ENCODE assay signal across 8 cellular contexts in genomic region chr3:157160652-157161480, GRCh38. TPM values are rescaled to one million over a fixed set of nuclear protein-coding genes. Genes with fewer than 3 reads are reported as not detected.
DNase-seq lines count a peak whose midpoint lies in the region; ATAC-seq, FAIRE-seq and TF ChIP-seq lines count a peak whose summit lies in the region.

No MANE protein-coding gene starts in this region.

- WGBS in GM12878 (ENCODE audit: insufficient coverage, insufficient replicate concordance, low lambda C conversion rate, missing lambda C conversion rate) = 2% methylated on average over 22 of the region's 22 CpGs

- peaks cover 46% of the 10 kb centered on the region for H3K79me2 ChIP-seq in GM23338 (replicated peaks; ENCODE audit: insufficient read depth)
- H3K79me2 ChIP-seq in GM12878 (ENCODE audit: control insufficient read depth, insufficient read depth, low read length) = peaks cover 53% of the 10 kb centered on the region

- intact Hi-C loops in GM12878 (cut with micrococcal nuclease; ENCODE audit: unreplicated experiment) = loop anchor here (1.0 to 10.0 kb wide), 3 partner anchors 14 to 1286 kb away; partner anchors contain the start of gene GMPS

- POLR2A ChIA-PET in GM12878 (lab: Charles Lee) = interaction anchor here (0.6 to 5.0 kb wide), 14 partner anchors 8 to 606 kb away, joined by 3 to 147 read pairs (median 4); partner anchors contain the start of gene SSR3

- TF ChIP-seq RAD21 in GM12878 (IDR thresholded peaks at IDR 0.05; ENCODE audit: insufficient read depth, low read depth, low read length) = no peak

- RAD21 ChIA-PET in GM12878 (lab: Charles Lee; ENCODE audit: unreplicated experiment) = interaction anchor here (1.0 to 3.4 kb wide), 8 partner anchors 11 to 611 kb away, joined by 3 to 81 read pairs (median 5); no protein-coding TSS in a partner anchor

- ATAC-seq in GM23338 (peak; percentile 34), GM12878 (peak; percentile 58)

- in situ Hi-C loops in SK-MEL-5 (cut with HindIII; ENCODE audit: low pct_unique_long_range_greater_than_20kb, low sequenced_read_pairs) = no loop called here
- in situ Hi-C loops in GM12878 (cut with MboI) = no loop called here

- H3K36me3 Mint-ChIP-seq in GM23338 (ENCODE audit: low read depth) = peaks cover 38% of the 10 kb centered on the region

- H3K27ac ChIP-seq in GM23338 (ENCODE audit: low read depth) (peak overlapping the region; percentile 98), GM12878 (ENCODE audit: control insufficient read depth, insufficient read depth) (peak overlapping the region; percentile 99), iPS-18a (ENCODE audit: low read length) (peak overlapping the region; percentile 92)

- H3K4me2 ChIP-seq in GM23338 = peak overlapping the region; percentile 92
- H3K4me2 ChIP-seq in GM12878 (ENCODE audit: control insufficient read depth, insufficient read depth) = peak overlapping the region; percentile 89
- peak overlapping the region; percentile 98 for H3K4me2 ChIP-seq in skeletal muscle satellite cell (ENCODE audit: low read length)

- SMC1A ChIA-PET in GM12878 (lab: Charles Lee; ENCODE audit: uncharacterized antibody, unreplicated experiment) = interaction anchor here (0.6 to 6.0 kb wide), 5 partner anchors 8 to 337 kb away, joined by 3 to 118 read pairs (median 5); no protein-coding TSS in a partner anchor

- H3K9me3 ChIP-seq in GM12878 (replicated peaks; ENCODE audit: control insufficient read depth, insufficient read depth, low read length) = no peaks in the 10 kb centered on the region
- no peaks in the 10 kb centered on the region for H3K9me3 ChIP-seq in iPS-18a (ENCODE audit: control insufficient read depth, low read depth, low read length)
- H3K9me3 ChIP-seq in skeletal muscle satellite cell (replicated peaks; ENCODE audit: low read length) = no peaks in the 10 kb centered on the region

- FAIRE-seq in GM12878 (lab: Jason Lieb, UNC) = peak; percentile 47

- peaks cover 36% of the 10 kb centered on the region for H3K4me1 Mint-ChIP-seq in GM23338

- H3K4me1 ChIP-seq in GM23338 (ENCODE audit: insufficient read depth) = peaks cover 33% of the 10 kb centered on the region
- H3K4me1 ChIP-seq in GM12878 (ENCODE audit: control insufficient read depth, insufficient read depth, low read length) = peaks cover 11% of the 10 kb centered on the region; the same call in 1 of the 2 replicates
- peaks cover 15% of the 10 kb centered on the region for H3K4me1 ChIP-seq in iPS-18a (ENCODE audit: control insufficient read depth, low read depth, low read length)
- H3K4me1 ChIP-seq in skeletal muscle satellite cell (ENCODE audit: control insufficient read depth, insufficient read depth, low read length) = peaks cover 39% of the 10 kb centered on the region

- TF ChIP-seq CTCF in GM23338 (conservative IDR thresholded peaks at IDR 0.05; ENCODE audit: low read depth in 2 of 2) = no peak
- TF ChIP-seq CTCF in GM12878 (IDR thresholded peaks at IDR 0.05 in 2 of 3, conservative IDR thresholded peaks at IDR 0.05 in 1 of 3; ENCODE audit: control insufficient read depth in 2 of 3, extremely low read depth in 1 of 3, insufficient read depth in 1 of 3, low read depth in 3 of 3, low read length in 3 of 3) = no peak

- H2AFZ ChIP-seq in GM23338 (peak overlapping the region; percentile 98), GM12878 (ENCODE audit: control insufficient read depth, low read depth, low read length) (peak overlapping the region; percentile 74)

- peak; percentile 25 to 51; a peak in 2 of 4 replicates for TF ChIP-seq EP300 in GM12878 (IDR thresholded peaks at IDR 0.05; ENCODE audit: borderline replicate concordance in 1 of 2, control insufficient read depth in 1 of 2, low read depth in 2 of 2, low read length in 2 of 2)

- H3K9me2 ChIP-seq in GM23338 (ENCODE audit: insufficient read depth) = no peaks in the 10 kb centered on the region

- peak; percentile 84 for DNase-seq in GM04504 (ENCODE audit: low read depth)
- DNase-seq in GM23338 (ENCODE audit: low spot score) = peak; percentile 64
- DNase-seq in KG1 (lab: John Stamatoyannopoulos, UW) = peak; percentile 76
- DNase-seq in SK-MEL-5 (ENCODE audit: low read depth, low spot score) = peak; percentile 67
- DNase-seq in GM12878 (ENCODE audit: low read depth, low spot score) = no peak
- no peak for DNase-seq in NCI-H187 (lab: John Stamatoyannopoulos, UW)

- H3K4me3 Mint-ChIP-seq in GM23338 = peak overlapping the region; percentile 99

- H3K27me3 Mint-ChIP-seq in GM23338 (ENCODE audit: insufficient read depth, low read depth, poor library complexity) = peaks cover 13% of the 10 kb centered on the region

- H3F3A ChIP-seq in GM23338 (replicated peaks; ENCODE audit: low read depth) = no peaks in the 10 kb centered on the region

- BruUV-seq in GM12878 (replicated peaks; lab: Mats Ljungman, UMichigan) = TSS peak; percentile 97

- TF ChIP-seq POLR2A in GM12878 (IDR thresholded peaks at IDR 0.05; ENCODE audit: low read depth, low read length) = no peak

- CTCF ChIA-PET in GM12878 (lab: Yijun Ruan, JAX) = interaction anchor here (0.6 to 6.1 kb wide), 7 partner anchors 8 to 332 kb away, joined by 3 to 104 read pairs (median 6); no protein-coding TSS in a partner anchor

- peak overlapping the region; percentile 98 for H3K27ac Mint-ChIP-seq in GM23338

- peak overlapping the region; percentile 71 for H3K4me3 ChIP-seq in GM23338
- peak overlapping the region; percentile 72 for H3K4me3 ChIP-seq in GM12878
- peak overlapping the region; percentile 84 for H3K4me3 ChIP-seq in iPS-18a (ENCODE audit: low read length)
- H3K4me3 ChIP-seq in skeletal muscle satellite cell (ENCODE audit: low read length) = peak overlapping the region; percentile 94

- H3K9ac ChIP-seq in GM12878 (ENCODE audit: control insufficient read depth, insufficient read depth, low read length) (peak overlapping the region; percentile 98), iPS-18a (ENCODE audit: low read length) (peak overlapping the region; percentile 99), skeletal muscle satellite cell (ENCODE audit: low read depth, low read length) (peak overlapping the region; percentile 99)

- H3K9me3 Mint-ChIP-seq in GM23338 = no peaks in the 10 kb centered on the region

- no peaks in the 10 kb centered on the region for H3K27me3 ChIP-seq in GM23338 (ENCODE audit: insufficient read depth)
- H3K27me3 ChIP-seq in GM12878 (replicated peaks in 1 of 2; ENCODE audit: control insufficient read depth in 2 of 2, insufficient read depth in 2 of 2, low read length in 1 of 2) = no peaks in the 10 kb centered on the region
- no peaks in the 10 kb centered on the region for H3K27me3 ChIP-seq in iPS-18a (ENCODE audit: control insufficient read depth, insufficient read depth, low read length)
- H3K27me3 ChIP-seq in skeletal muscle satellite cell (ENCODE audit: control insufficient read depth, insufficient read depth, low read length) = no peaks in the 10 kb centered on the region

- H3K36me3 ChIP-seq in GM23338 (ENCODE audit: insufficient read depth) (peaks cover 30% of the 10 kb centered on the region), GM12878 (ENCODE audit: control insufficient read depth in 2 of 2, insufficient read depth in 2 of 2, low read length in 1 of 2) (peaks cover 2 to 21% of the 10 kb centered on the region in 2 experiments), iPS-18a (ENCODE audit: control insufficient read depth, low read depth, low read length) (peaks cover 31% of the 10 kb centered on the region), skeletal muscle satellite cell (ENCODE audit: insufficient read depth, low read length) (peaks cover 34% of the 10 kb centered on the region)

- H4K20me1 ChIP-seq in GM23338 (replicated peaks; ENCODE audit: insufficient read depth) (peaks cover 30% of the 10 kb centered on the region), GM12878 (ENCODE audit: control insufficient read depth, insufficient read depth) (no peaks in the 10 kb centered on the region; the same call in 1 of the 2 replicates)

TF ChIP-seq in GM12878, 131 proteins besides CTCF, POLR2A, EP300 and RAD21 (continues in another document):
- TF ChIP-seq SREBF2 (IDR thresholded peaks at IDR 0.05; ENCODE audit: low read length) = no peak

RNA-seq across cellular contexts. Expression of gene CCNL1, which starts 0.9 kb away (rescaled TPM):
- 86.9 and 134 TPM in 2 replicates for total RNA-seq in GM23338 (2014; rRNA removed; shearing (Covaris generic))
- 96.2 and 108 TPM in 2 replicates for polyA plus RNA-seq in GM23338 (2016; fragmentation: Nextera tagmentation; extraction: Ambion mirVana)
- total RNA-seq in SK-MEL-5 (2014; rRNA removed; shearing (Covaris generic)) = 115 and 120 TPM in 2 replicates
- 27.6 and 28.9 TPM in 2 replicates for polyA plus RNA-seq in SK-MEL-5 (2015; cell fraction: cytosol; rRNA removed)
- 2,211 and 2,290 TPM in 2 replicates for polyA plus RNA-seq in SK-MEL-5 (2015; cell fraction: nucleus; rRNA removed)
- 786 and 840 TPM in 2 replicates for total RNA-seq in GM12878 (2013; cell fraction: nucleolus; rRNA removed)
- total RNA-seq in GM12878 (2014; rRNA removed) = 173 and 180 TPM in 2 replicates
- 125 and 134 TPM in 2 replicates for total RNA-seq in GM12878 (2014; rRNA removed; fragmentation: Illumina TruSeq; extraction: Trizol)
- total RNA-seq in GM12878 (2021) = 105 and 107 TPM in 2 replicates
- polyA plus RNA-seq in GM12878 (2011; ENCODE audit: low read depth) = 92.3 TPM
- 174 and 236 TPM in 2 replicates for polyA plus RNA-seq in GM12878 (2011; rRNA removed)
- 54.9 and 72.4 TPM in 2 replicates for polyA plus RNA-seq in GM12878 (2011; cell fraction: cytosol; rRNA removed)
- 732 and 1,003 TPM in 2 replicates for polyA plus RNA-seq in GM12878 (2011; cell fraction: nucleus; rRNA removed)
- 101 and 129 TPM in 2 replicates for polyA plus RNA-seq in GM12878 (2012)
- polyA plus RNA-seq in GM12878 (2014; fragmentation: Illumina TruSeq; extraction: Trizol) = 119 and 153 TPM in 2 replicates
- polyA plus RNA-seq in GM12878 (2014; fragmentation: Nextera tagmentation; extraction: Ambion mirVana) = 10 to 100 TPM; 22.2 to 39.8 TPM
- 127 and 135 TPM in 2 replicates for polyA plus RNA-seq in GM12878 (2014; rRNA removed)
- 100 to 1,000 TPM in 1 of 2 experiments, 10 to 100 TPM in 1; 85.1 to 111 TPM for polyA plus RNA-seq in GM12878 (2016; fragmentation: Nextera tagmentation; extraction: Ambion mirVana)
- 159 and 190 TPM in 2 replicates for polyA minus RNA-seq in GM12878 (2011; rRNA and poly(A)+ RNA removed)
- polyA minus RNA-seq in GM12878 (2011; cell fraction: cytosol; rRNA and poly(A)+ RNA removed) = 50.1 and 54.2 TPM in 2 replicates
- polyA minus RNA-seq in GM12878 (2011; cell fraction: nucleus; rRNA and poly(A)+ RNA removed) = 1,045 and 1,316 TPM in 2 replicates
- 119 and 126 TPM in 2 replicates for total RNA-seq in skeletal muscle satellite cell (2012; rRNA removed)

Comparison
In these comparisons a context has a peak if more than half of its experiments do, and no peak if none do; other contexts are left out.
1. DNase-seq: peak in GM04504 (single experiment), GM23338 (single experiment), KG1 (single experiment) and SK-MEL-5 (single experiment); none in GM12878 (single experiment) and NCI-H187 (0 of 2).
2. Peak in every context shown above with its lines, with median percentiles within 50 percentile points of each other: H3K27ac ChIP-seq, H3K4me2 ChIP-seq, H3K4me3 ChIP-seq and H3K9ac ChIP-seq.